In the genomic region with DNA sequence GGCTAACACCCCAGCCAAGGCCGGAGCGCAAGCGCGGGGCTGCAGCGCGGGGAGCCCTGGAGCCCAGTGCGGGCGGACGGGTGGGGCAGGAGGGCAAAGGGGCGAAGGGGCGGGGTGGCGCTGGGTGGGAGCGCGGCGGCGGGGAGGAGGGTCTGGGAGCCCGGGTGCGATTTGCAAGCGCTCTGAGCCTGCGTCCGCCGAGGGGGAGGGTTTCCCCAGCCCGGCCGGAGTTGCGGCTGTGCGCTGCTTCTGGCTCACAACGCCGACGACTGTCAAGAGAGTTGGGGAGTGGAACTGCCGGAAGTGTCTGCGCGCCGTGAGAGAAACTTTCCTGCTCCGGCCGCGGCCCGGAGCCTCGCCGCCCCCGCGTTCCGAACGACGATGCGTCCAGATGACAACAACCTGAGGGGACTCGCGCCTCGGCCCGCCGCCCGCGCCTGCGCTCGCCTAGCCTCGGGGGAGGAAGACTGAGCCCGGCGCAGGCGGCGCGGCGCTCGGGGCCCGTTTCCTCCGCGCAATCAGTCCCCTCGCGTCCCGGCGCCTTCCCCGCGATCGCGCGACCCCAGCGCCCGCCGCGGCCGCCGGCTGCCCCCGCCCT, we compare ENCODE assay signal across 8 cellular contexts. TPM values are rescaled to one million over a fixed set of nuclear protein-coding genes. Genes with fewer than 3 reads are reported as not detected.
A peak's percentile ranks its signal among the peaks of the same experiment; 100 is the strongest.
DNase-seq lines count a peak whose midpoint lies in the region; ATAC-seq lines count a peak whose summit lies in the region.

A gene with protein sequence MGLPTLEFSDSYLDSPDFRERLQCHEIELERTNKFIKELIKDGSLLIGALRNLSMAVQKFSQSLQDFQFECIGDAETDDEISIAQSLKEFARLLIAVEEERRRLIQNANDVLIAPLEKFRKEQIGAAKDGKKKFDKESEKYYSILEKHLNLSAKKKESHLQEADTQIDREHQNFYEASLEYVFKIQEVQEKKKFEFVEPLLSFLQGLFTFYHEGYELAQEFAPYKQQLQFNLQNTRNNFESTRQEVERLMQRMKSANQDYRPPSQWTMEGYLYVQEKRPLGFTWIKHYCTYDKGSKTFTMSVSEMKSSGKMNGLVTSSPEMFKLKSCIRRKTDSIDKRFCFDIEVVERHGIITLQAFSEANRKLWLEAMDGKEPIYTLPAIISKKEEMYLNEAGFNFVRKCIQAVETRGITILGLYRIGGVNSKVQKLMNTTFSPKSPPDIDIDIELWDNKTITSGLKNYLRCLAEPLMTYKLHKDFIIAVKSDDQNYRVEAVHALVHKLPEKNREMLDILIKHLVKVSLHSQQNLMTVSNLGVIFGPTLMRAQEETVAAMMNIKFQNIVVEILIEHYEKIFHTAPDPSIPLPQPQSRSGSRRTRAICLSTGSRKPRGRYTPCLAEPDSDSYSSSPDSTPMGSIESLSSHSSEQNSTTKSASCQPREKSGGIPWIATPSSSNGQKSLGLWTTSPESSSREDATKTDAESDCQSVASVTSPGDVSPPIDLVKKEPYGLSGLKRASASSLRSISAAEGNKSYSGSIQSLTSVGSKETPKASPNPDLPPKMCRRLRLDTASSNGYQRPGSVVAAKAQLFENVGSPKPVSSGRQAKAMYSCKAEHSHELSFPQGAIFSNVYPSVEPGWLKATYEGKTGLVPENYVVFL (plus strand): TSS at position 257 of the 598 bp plus-strand sequence. CDS start 391 bp downstream, outside the sequence.

- DNase-seq in SKM-1 treated with dmso at 0.1 percent for 144 hours (lab: John Stamatoyannopoulos, UW; ENCODE audit: unreplicated experiment) = peak; percentile 37
- no peak for DNase-seq in SKM-1 (lab: John Stamatoyannopoulos, UW; ENCODE audit: unreplicated experiment)
- peak; percentile 66 for DNase-seq in KBM-7
- no peak for DNase-seq in activated CD4-positive, alpha-beta memory T cell treated with anti-CD3 and anti-CD28 coated beads, Interleukin-2, amount 10 ng/mL, durations not matched to agents 7 days and 5 days
- peak; percentile 53 for DNase-seq in fibroblast of peridontal ligament (ENCODE audit: extremely low read depth)
- DNase-seq in naive B cell = peak; percentile 72

- H3K36me3 ChIP-seq in urinary bladder (ENCODE audit: insufficient read depth) = no peaks in the 10 kb centered on the region

- under 1% methylated on average over 81 of the region's 81 CpGs for WGBS in urinary bladder

- H3K36me3 Mint-ChIP-seq in activated CD4-positive, alpha-beta memory T cell treated with anti-CD3 and anti-CD28 coated beads, Interleukin-2, amount 10 ng/mL, durations not matched to agents 7 days and 5 days (ENCODE audit: low read depth) = no peaks in the 10 kb centered on the region
- H3K36me3 Mint-ChIP-seq in naive B cell = no peaks in the 10 kb centered on the region

- H3K4me3 ChIP-seq in urinary bladder (ENCODE audit: low read depth, low read length) = peak within 1 kb of the TSS; percentile 83

- in situ Hi-C loops in KBM-7 (cut with MboI; ENCODE audit: low pct_unique_long_range_greater_than_20kb, low sequenced_read_pairs) = no loop called here

- peaks cover 11% of the 10 kb centered on the region for H3K4me1 Mint-ChIP-seq in activated CD4-positive, alpha-beta memory T cell treated with anti-CD3 and anti-CD28 coated beads, Interleukin-2, amount 10 ng/mL, durations not matched to agents 7 days and 5 days
- H3K4me1 Mint-ChIP-seq in naive B cell = peaks cover 43 to 62% (median 44%) of the 10 kb centered on the region in 3 donors

- ATAC-seq in GM21825 (IDR thresholded peaks at IDR 0.05; ENCODE audit: unreplicated experiment) (peak; percentile 76), naive B cell (ENCODE audit: low read depth in 2 of 2) (peak; percentile 70 to 74)

- no peak within 1 kb of the TSS for H3K27ac Mint-ChIP-seq in activated CD4-positive, alpha-beta memory T cell treated with anti-CD3 and anti-CD28 coated beads, Interleukin-2, amount 10 ng/mL, durations not matched to agents 7 days and 5 days
- H3K27ac Mint-ChIP-seq in naive B cell = peak within 1 kb of the TSS; percentile 86 to 98 (median 94)

- peaks cover 22% of the 10 kb centered on the region for H3K27me3 Mint-ChIP-seq in activated CD4-positive, alpha-beta memory T cell treated with anti-CD3 and anti-CD28 coated beads, Interleukin-2, amount 10 ng/mL, durations not matched to agents 7 days and 5 days
- no peaks in the 10 kb centered on the region for H3K27me3 Mint-ChIP-seq in naive B cell

- peaks cover 2% of the 10 kb centered on the region for H3K9me3 Mint-ChIP-seq in activated CD4-positive, alpha-beta memory T cell treated with anti-CD3 and anti-CD28 coated beads, Interleukin-2, amount 10 ng/mL, durations not matched to agents 7 days and 5 days
- no peaks in the 10 kb centered on the region for H3K9me3 Mint-ChIP-seq in naive B cell

- CTCF ChIA-PET in activated CD4-positive, alpha-beta memory T cell treated with anti-CD3 and anti-CD28 coated beads, Interleukin-2, amount 10 ng/mL, durations not matched to agents 7 days and 5 days (lab: Charles Lee) = no interaction called here

- H3K4me1 ChIP-seq in urinary bladder (ENCODE audit: insufficient read depth) = no peaks in the 10 kb centered on the region

- peak within 1 kb of the TSS; percentile 80 for H3K27ac ChIP-seq in urinary bladder (ENCODE audit: low read depth)

- peak within 1 kb of the TSS; percentile 46 for H3K4me3 Mint-ChIP-seq in activated CD4-positive, alpha-beta memory T cell treated with anti-CD3 and anti-CD28 coated beads, Interleukin-2, amount 10 ng/mL, durations not matched to agents 7 days and 5 days
- peak within 1 kb of the TSS; percentile 96 to 100 (median 99) for H3K4me3 Mint-ChIP-seq in naive B cell

- POLR2A ChIA-PET in activated CD4-positive, alpha-beta memory T cell treated with anti-CD3 and anti-CD28 coated beads, Interleukin-2, amount 10 ng/mL, durations not matched to agents 7 days and 5 days (lab: Charles Lee) = no interaction called here

RNA-seq across cellular contexts. Expression of the gene that starts here (rescaled TPM):
- not detected for total RNA-seq in activated CD4-positive, alpha-beta memory T cell treated with anti-CD3 and anti-CD28 coated beads, Interleukin-2, amount 10 ng/mL, durations not matched to agents 7 days and 5 days
- polyA plus RNA-seq in naive B cell (ENCODE audit: low read depth in 6 of 6) = 1 to 10 TPM; 1.4 to 3.0 (median 1.9) TPM
- total RNA-seq in urinary bladder = 51.6 TPM
- polyA plus RNA-seq in urinary bladder = 3.0 TPM

Comparison
In these comparisons a context has a peak if more than half of its experiments do, and no peak if none do; other contexts are left out.
1. RNA of the gene that starts here (total RNA-seq): 51.6 TPM in urinary bladder (single experiment); not detected in activated CD4-positive, alpha-beta memory T cell treated with anti-CD3 and anti-CD28 coated beads, Interleukin-2, amount 10 ng/mL, durations not matched to agents 7 days and 5 days; every median in the first group is over 10 times any median in the second.
2. DNase-seq: peak in SKM-1 treated with dmso at 0.1 percent for 144 hours (single experiment), KBM-7 (single experiment), fibroblast of peridontal ligament (single experiment) and naive B cell (single experiment); none in SKM-1 (single experiment) and activated CD4-positive, alpha-beta memory T cell treated with anti-CD3 and anti-CD28 coated beads, Interleukin-2, amount 10 ng/mL, durations not matched to agents 7 days and 5 days (single experiment).